ENCODE assay signal across 20 cellular contexts in the genomic region with DNA sequence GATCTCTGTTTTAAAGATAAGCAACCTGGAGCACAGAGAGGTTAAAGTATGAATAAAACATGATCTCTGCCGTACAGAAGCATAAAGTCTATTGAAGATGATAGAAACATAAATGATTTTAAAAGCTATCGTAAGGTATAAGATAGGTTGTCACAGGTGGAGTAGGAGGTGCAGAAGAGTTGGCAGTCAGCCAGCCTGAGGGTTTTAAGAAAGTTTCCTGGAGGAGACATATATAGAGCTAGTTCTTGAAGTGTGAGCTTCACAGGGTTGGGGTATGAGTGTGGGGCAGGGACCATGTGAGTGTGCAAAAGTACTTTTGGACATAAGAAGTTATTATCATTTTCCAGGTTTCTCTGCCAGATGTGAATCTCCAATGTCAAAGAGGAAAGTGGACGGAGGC.
"Had no signal": no experiment of that assay in that cellular context is flagged by ENCODE, and none has a peak within 500 bp of the region (broad histone marks: within the 10 kb centered on the region; RNA-seq: fewer than 3 reads in every experiment).

No MANE protein-coding gene starts in this region.

- DNase-seq: hypothalamus; immature natural killer cell; kidney; left colon; left lung; lower lobe of right lung; mammary epithelial cell; mesendoderm; naive B cell; natural killer cell; nephron progenitor cell; occipital lobe; retina; small intestine; spleen; stimulated activated CD4-positive, alpha-beta T cell treated with anti-CD3 and anti-CD28 coated beads, Interleukin-4, amount 100 ng/mL, for 24 hours; stimulated activated CD8-positive, alpha-beta memory T cell treated with anti-CD3 and anti-CD28 coated beads, Interleukin-4, amount 100 ng/mL, for 48 hours; stimulated activated naive CD4-positive, alpha-beta T cell treated with Interleukin-2 at 50 U/mL for 16 hours; stimulated activated naive CD8-positive, alpha-beta T cell treated with anti-CD3 and anti-CD28 coated beads, Interleukin-15, amount 100 ng/mL, for 72 hours; uterus had no signal
